ENCODE assay signal across 20 cellular contexts in genomic region chr11:10927533-10927932, GRCh38.
DNase-seq lines count a peak whose midpoint lies in the region; ATAC-seq and TF ChIP-seq lines count a peak whose summit lies in the region.
"Had no signal": no experiment of that assay in that cellular context is flagged by ENCODE, and none has a peak within 500 bp of the region (broad histone marks: within the 10 kb centered on the region; RNA-seq: fewer than 3 reads in every experiment).

No MANE protein-coding gene starts in this region.

- in situ Hi-C loops in Caki2 (cut with HindIII; ENCODE audit: low pct_unique_long_range_greater_than_20kb, low sequenced_read_pairs), result no loop called here

- peaks cover 10% of the 10 kb centered on the region for H3K4me1 Mint-ChIP-seq in T-helper 17 cell
- H3K4me1 Mint-ChIP-seq in activated naive CD4-positive, alpha-beta T cell treated with anti-CD3 and anti-CD28 coated beads for 36 hours (ENCODE audit: low read depth), result peaks cover 5% of the 10 kb centered on the region

- no peaks in the 10 kb centered on the region for H3K9me3 Mint-ChIP-seq in activated naive CD4-positive, alpha-beta T cell treated with anti-CD3 and anti-CD28 coated beads for 36 hours
- H3K9me3 Mint-ChIP-seq: activated naive CD8-positive, alpha-beta T cell treated with anti-CD3 and anti-CD28 coated beads for 36 hours; activated T-cell treated with anti-CD3 and anti-CD28 coated beads, Interleukin-2, amount 50 U/mL, for 24 hours; CD8-positive, alpha-beta memory T cell; natural killer cell had no signal

- no peak overlapping the region for H3K4me3 Mint-ChIP-seq in T-helper 17 cell
- no peak overlapping the region for H3K4me3 Mint-ChIP-seq in activated naive CD4-positive, alpha-beta T cell treated with anti-CD3 and anti-CD28 coated beads for 36 hours
- H3K4me3 Mint-ChIP-seq: activated naive CD8-positive, alpha-beta T cell treated with anti-CD3 and anti-CD28 coated beads for 36 hours; activated T-cell treated with anti-CD3 and anti-CD28 coated beads, Interleukin-2, amount 50 U/mL, for 24 hours; CD8-positive, alpha-beta memory T cell; natural killer cell had no signal

- no peaks in the 10 kb centered on the region for H3K9me3 ChIP-seq in T-helper 17 cell (ENCODE audit: control insufficient read depth, low read length, poor library complexity, severe bottlenecking)
- H3K9me3 ChIP-seq: tibial nerve had no signal

- no peak for TF ChIP-seq CTCF in VCaP (conservative IDR thresholded peaks at IDR 0.05)

- DNase-seq in Caki2 (ENCODE audit: low read depth), result peak; percentile 47
- peak; percentile 76 for DNase-seq in left lobe of liver (ENCODE audit: low spot score)
- peak; percentile 16 for DNase-seq in renal cortical epithelial cell (ENCODE audit: low read depth)
- DNase-seq in NCI-H2171 (lab: John Stamatoyannopoulos, UW), result no peak
- DNase-seq in T-helper 17 cell, result no peak
- no peak for DNase-seq in stimulated activated CD4-positive, alpha-beta T cell treated with anti-CD3 and anti-CD28 coated beads, Interleukin-12 subunit alpha, Interleukin-12 subunit beta, amount 100 ng/mL, for 4 hours
- DNase-seq in activated naive CD4-positive, alpha-beta T cell treated with anti-CD3 and anti-CD28 coated beads for 36 hours, result no peak
- DNase-seq: activated CD4-positive, alpha-beta T cell treated with anti-CD3 and anti-CD28 coated beads for 4 hours; activated naive CD8-positive, alpha-beta T cell treated with anti-CD3 and anti-CD28 coated beads for 36 hours; activated T-cell treated with anti-CD3 and anti-CD28 coated beads, Interleukin-2, amount 50 U/mL, for 24 hours; CD8-positive, alpha-beta memory T cell; GF-D8; hippocampal formation; KBM-7; natural killer cell; right cardiac atrium; SHP77 treated with DMSO at 0.1 percent for 48 hours; T-helper 9 cell had no signal

- H3K27ac Mint-ChIP-seq in T-helper 17 cell, result no peak overlapping the region
- no peak overlapping the region for H3K27ac Mint-ChIP-seq in activated naive CD4-positive, alpha-beta T cell treated with anti-CD3 and anti-CD28 coated beads for 36 hours
- H3K27ac Mint-ChIP-seq: activated naive CD8-positive, alpha-beta T cell treated with anti-CD3 and anti-CD28 coated beads for 36 hours; activated T-cell treated with anti-CD3 and anti-CD28 coated beads, Interleukin-2, amount 50 U/mL, for 24 hours; CD8-positive, alpha-beta memory T cell; natural killer cell had no signal

- peak overlapping the region; percentile 35; the same call in 1 of the 2 replicates for H3K27ac ChIP-seq in VCaP

- ATAC-seq in left lobe of liver (peak; percentile 84), T-helper 17 cell (no peak)
- ATAC-seq: natural killer cell, right cardiac atrium had no signal

- intact Hi-C loops in activated naive CD4-positive, alpha-beta T cell treated with anti-CD3 and anti-CD28 coated beads for 36 hours (cut with micrococcal nuclease), result loop anchor here (2.0 kb wide), 1 partner anchor 49 kb away; no protein-coding TSS in a partner anchor

- H3K27me3 Mint-ChIP-seq in T-helper 17 cell, result peaks cover 27% of the 10 kb centered on the region
- peaks cover 18% of the 10 kb centered on the region for H3K27me3 Mint-ChIP-seq in activated naive CD4-positive, alpha-beta T cell treated with anti-CD3 and anti-CD28 coated beads for 36 hours (ENCODE audit: low read depth)

- H3K36me3 Mint-ChIP-seq in T-helper 17 cell (ENCODE audit: low read depth), result no peaks in the 10 kb centered on the region
- no peaks in the 10 kb centered on the region for H3K36me3 Mint-ChIP-seq in activated naive CD4-positive, alpha-beta T cell treated with anti-CD3 and anti-CD28 coated beads for 36 hours (ENCODE audit: low read depth)
- H3K36me3 Mint-ChIP-seq: activated naive CD8-positive, alpha-beta T cell treated with anti-CD3 and anti-CD28 coated beads for 36 hours; CD8-positive, alpha-beta memory T cell; natural killer cell had no signal

- CTCF ChIA-PET in activated naive CD4-positive, alpha-beta T cell treated with anti-CD3 and anti-CD28 coated beads for 36 hours (lab: Charles Lee), result interaction anchor here (1.0 to 1.6 kb wide), 4 partner anchors 9 to 100 kb away, joined by 3 to 6 read pairs (median 4); no protein-coding TSS in a partner anchor

Comparison
In these comparisons a context has a peak if more than half of its experiments do, and no peak if none do; other contexts are left out.
1. DNase-seq: peak in Caki2 (single experiment), left lobe of liver (single experiment) and renal cortical epithelial cell (single experiment); none in NCI-H2171 (single experiment), T-helper 17 cell (0 of 3), stimulated activated CD4-positive, alpha-beta T cell treated with anti-CD3 and anti-CD28 coated beads, Interleukin-12 subunit alpha, Interleukin-12 subunit beta, amount 100 ng/mL, for 4 hours (single experiment) and activated naive CD4-positive, alpha-beta T cell treated with anti-CD3 and anti-CD28 coated beads for 36 hours (single experiment).